Comparison of ENCODE assay signal across 16 cellular contexts in genomic region chr4:35253331-35253730, GRCh38.
DNase-seq lines count a peak whose midpoint lies in the region; ATAC-seq and TF ChIP-seq lines count a peak whose summit lies in the region.
"Had no signal": no experiment of that assay in that cellular context is flagged by ENCODE, and none has a peak within 500 bp of the region (broad histone marks: within the 10 kb centered on the region; RNA-seq: fewer than 3 reads in every experiment).

No MANE protein-coding gene starts in this region.

- H2BK5ac ChIP-seq in mesenchymal stem cell (ENCODE audit: low read depth, low read length, poor library complexity, severe bottlenecking) = peak overlapping the region; percentile 36

- H3K4me3 ChIP-seq in HCT116 (replicated peaks in 1 of 2; ENCODE audit: low read depth in 1 of 2, low read length in 2 of 2) (no peak overlapping the region), SU-DHL-6 (ENCODE audit: insufficient read depth, low read length, poor library complexity, severe bottlenecking) (no peak overlapping the region), mesenchymal stem cell (ENCODE audit: insufficient read depth in 1 of 2, low read depth in 1 of 2, low read length in 2 of 2) (no peak overlapping the region), foreskin fibroblast (ENCODE audit: low read depth in 1 of 2, low read length in 2 of 2) (no peak overlapping the region)
- H3K4me3 ChIP-seq: GM12878, GM23248 had no signal

- no peak overlapping the region for H3K18ac ChIP-seq in mesenchymal stem cell (ENCODE audit: low read depth in 1 of 2, low read length in 2 of 2)

- no peak overlapping the region for H3K23ac ChIP-seq in mesenchymal stem cell (ENCODE audit: low read length in 2 of 2)

- H3K9me2 ChIP-seq in HCT116 (ENCODE audit: insufficient read depth) (no peaks in the 10 kb centered on the region), SU-DHL-6 (replicated peaks; ENCODE audit: insufficient read depth, low read length) (no peaks in the 10 kb centered on the region)

- RAD21 ChIA-PET in HCT116 (lab: Charles Lee; ENCODE audit: low non-redundant PET in 1 of 2, low total read pairs in 2 of 2, uncharacterized antibody in 2 of 2, unreplicated experiment in 2 of 2) = no interaction called here

- H3K9me3 ChIP-seq in HCT116 (ENCODE audit: control insufficient read depth in 1 of 2, insufficient read depth in 1 of 2, low read depth in 1 of 2, low read length in 2 of 2) = no peaks in the 10 kb centered on the region
- no peaks in the 10 kb centered on the region for H3K9me3 ChIP-seq in SU-DHL-6 (ENCODE audit: insufficient read depth, low read length)
- H3K9me3 ChIP-seq in mesenchymal stem cell (ENCODE audit: control insufficient read depth, low read length) = no peaks in the 10 kb centered on the region

- H3K36me3 ChIP-seq in HCT116 (ENCODE audit: control insufficient read depth in 1 of 2, insufficient read depth in 2 of 2, low read length in 2 of 2) (no peaks in the 10 kb centered on the region), SU-DHL-6 (ENCODE audit: low read length) (no peaks in the 10 kb centered on the region), mesenchymal stem cell (ENCODE audit: control insufficient read depth in 1 of 2, insufficient read depth in 2 of 2, low read depth in 1 of 2, low read length in 2 of 2) (no peaks in the 10 kb centered on the region)

- H3K27me3 ChIP-seq in HCT116 (ENCODE audit: insufficient read depth, low read length) = no peaks in the 10 kb centered on the region
- no peaks in the 10 kb centered on the region for H3K27me3 ChIP-seq in SU-DHL-6 (ENCODE audit: low read length)
- no peaks in the 10 kb centered on the region for H3K27me3 ChIP-seq in mesenchymal stem cell (ENCODE audit: control insufficient read depth in 1 of 2, insufficient read depth in 1 of 2, low read length in 2 of 2)

- no peak overlapping the region for H3K14ac ChIP-seq in mesenchymal stem cell (ENCODE audit: low read length in 2 of 2)

- intact Hi-C loops in HCT116 (cut with micrococcal nuclease) = no loop called here

- no TSS peak for BruUV-seq in HCT116 (replicated peaks; lab: Mats Ljungman, UMichigan)

- H3K9ac ChIP-seq in HCT116 (ENCODE audit: low read length) (no peak overlapping the region), SU-DHL-6 (ENCODE audit: low read length) (no peak overlapping the region), mesenchymal stem cell (ENCODE audit: low read length) (no peak overlapping the region)
- H3K9ac ChIP-seq: GM23248 had no signal

- no peak overlapping the region for H2BK15ac ChIP-seq in mesenchymal stem cell (ENCODE audit: low read depth, poor library complexity, severe bottlenecking)

- 0 out of 2 replicates have a peak overlapping the region, but pooled peaks have one; percentile 34 for H3K4me2 ChIP-seq in HCT116 (ENCODE audit: low read length)
- H3K4me2 ChIP-seq in SU-DHL-6 (ENCODE audit: low read depth, low read length, poor library complexity, severe bottlenecking) = no peak overlapping the region
- H3K4me2 ChIP-seq in mesenchymal stem cell (ENCODE audit: low read length, poor library complexity, severe bottlenecking) = no peak overlapping the region

- H2AFZ ChIP-seq in HCT116 (ENCODE audit: low read depth, low read length, poor library complexity, severe bottlenecking) = peak overlapping the region; percentile 5
- peak overlapping the region; percentile 20 for H2AFZ ChIP-seq in SU-DHL-6 (ENCODE audit: low read depth, low read length, severe bottlenecking)
- H2AFZ ChIP-seq in mesenchymal stem cell (ENCODE audit: low read depth, low read length) = no peak overlapping the region
- H2AFZ ChIP-seq: GM23248 had no signal

- H2BK120ac ChIP-seq in mesenchymal stem cell (ENCODE audit: low read depth, low read length) = no peak overlapping the region

- 100% methylated on average over 2 of the region's 2 CpGs for WGBS in mesenchymal stem cell

- TF ChIP-seq CTCF in HCT116 (IDR thresholded peaks at IDR 0.05 in 2 of 3, conservative IDR thresholded peaks at IDR 0.05 in 1 of 3; ENCODE audit: borderline replicate concordance in 1 of 3, insufficient read depth in 1 of 3, low read depth in 2 of 3, low read length in 2 of 3) (no peak), SU-DHL-6 (IDR thresholded peaks at IDR 0.05; ENCODE audit: insufficient read depth, low read length, poor library complexity, severe bottlenecking) (no peak), foreskin fibroblast (IDR thresholded peaks at IDR 0.05; ENCODE audit: low read depth, low read length) (no peak)

- H3F3A ChIP-seq in SU-DHL-6 (ENCODE audit: insufficient read depth) = no peaks in the 10 kb centered on the region

- H3K4ac ChIP-seq in mesenchymal stem cell (ENCODE audit: low read depth in 1 of 2, low read length in 2 of 2) = no peak overlapping the region

- no peak for TF ChIP-seq RAD21 in HCT116 (IDR thresholded peaks at IDR 0.05; ENCODE audit: low read depth)

- H3K4me1 ChIP-seq in HCT116 (ENCODE audit: control insufficient read depth in 1 of 2, insufficient read depth in 2 of 2, low read length in 2 of 2) (peaks cover 0 to 7% of the 10 kb centered on the region in 2 experiments; a peak in 1 of 4 replicates), mesenchymal stem cell (ENCODE audit: control insufficient read depth, insufficient read depth, low read depth, low read length) (no peaks in the 10 kb centered on the region)

- no peak overlapping the region for H4K8ac ChIP-seq in mesenchymal stem cell (ENCODE audit: low read length)

- CTCF ChIA-PET in HCT116 (lab: Charles Lee) = no interaction called here

- no peak for DNase-seq in HCT116 (ENCODE audit: low read depth, low spot score)
- no peak for DNase-seq in mesenchymal stem cell
- DNase-seq in foreskin fibroblast = no peak
- DNase-seq in DMS53 (lab: John Stamatoyannopoulos, UW) = no peak
- no peak for DNase-seq in T-helper 2 cell
- DNase-seq in stimulated activated CD4-positive, alpha-beta T cell treated with anti-CD3 and anti-CD28 coated beads, Interleukin-1b, Interleukin-23, amount 100 ng/mL, for 48 hours = no peak
- DNase-seq: C1 segment of cervical spinal cord; Calu3; CD4-positive, alpha-beta memory T cell; COR-L47; DND-41; GM23248; H7; HCEC 1CT had no signal

- POLR2A ChIA-PET in HCT116 (lab: Charles Lee) = no interaction called here

- no peak overlapping the region for H3K27ac ChIP-seq in HCT116 (ENCODE audit: low read depth, low read length)
- H3K27ac ChIP-seq in SU-DHL-6 (ENCODE audit: low read depth, low read length) = no peak overlapping the region
- H3K27ac ChIP-seq in mesenchymal stem cell (ENCODE audit: low read length, poor library complexity, severe bottlenecking) = no peak overlapping the region
- H3K27ac ChIP-seq: GM23248 had no signal

- no peak overlapping the region for H2AK5ac ChIP-seq in mesenchymal stem cell (ENCODE audit: low read length, severe bottlenecking)

- H4K20me1 ChIP-seq in HCT116 (ENCODE audit: insufficient read depth) = no peaks in the 10 kb centered on the region
- H4K20me1 ChIP-seq in SU-DHL-6 (ENCODE audit: low read depth, low read length) = no peaks in the 10 kb centered on the region

- H3K79me2 ChIP-seq in HCT116 (ENCODE audit: insufficient read depth, low read length) (no peaks in the 10 kb centered on the region), SU-DHL-6 (ENCODE audit: insufficient read depth, low read length) (no peaks in the 10 kb centered on the region)

- ATAC-seq in HCT116 = no peak
- ATAC-seq: GM12878 had no signal

- no peak overlapping the region for H2BK12ac ChIP-seq in mesenchymal stem cell (ENCODE audit: low read length in 2 of 2)

- no peak overlapping the region for H4K91ac ChIP-seq in mesenchymal stem cell (ENCODE audit: low read length)

- no peaks in the 10 kb centered on the region for H3K79me1 ChIP-seq in mesenchymal stem cell (replicated peaks; ENCODE audit: low read length, poor library complexity, severe bottlenecking)

- no peak for TF ChIP-seq POLR2A in HCT116 (IDR thresholded peaks at IDR 0.05; ENCODE audit: borderline replicate concordance, extremely low read depth, insufficient read depth, insufficient read length)

TF ChIP-seq in HCT116, 20 proteins besides CTCF, POLR2A, EP300 and RAD21 (continues in another document):
- TF ChIP-seq JUND (IDR thresholded peaks at IDR 0.05) = no peak
- TF ChIP-seq SIN3A (IDR thresholded peaks at IDR 0.05; ENCODE audit: low read depth) = no peak
- TF ChIP-seq EGR1 (IDR thresholded peaks at IDR 0.05; ENCODE audit: low read depth) = no peak
- TF ChIP-seq REST (IDR thresholded peaks at IDR 0.05; ENCODE audit: low read depth) = no peak
- TF ChIP-seq MAX (IDR thresholded peaks at IDR 0.05) = no peak
- TF ChIP-seq YY1 (IDR thresholded peaks at IDR 0.05; ENCODE audit: extremely low read depth, insufficient replicate concordance, low read depth, low read length) = no peak
- TF ChIP-seq ELF1 (IDR thresholded peaks at IDR 0.05; ENCODE audit: borderline replicate concordance, low read depth) = no peak
- TF ChIP-seq ZNF274 (IDR thresholded peaks at IDR 0.05; ENCODE audit: low read depth, low read length) = no peak
- no peak for TF ChIP-seq CEBPB (IDR thresholded peaks at IDR 0.05; ENCODE audit: low read depth)
